In genomic region chr9:128161230-128161902, GRCh38 we compare ENCODE assay signal across 8 cellular contexts. TPM values are rescaled to one million over a fixed set of nuclear protein-coding genes. Genes with fewer than 3 reads are reported as not detected.
A peak's percentile ranks its signal among the peaks of the same experiment; 100 is the strongest.
DNase-seq lines count a peak whose midpoint lies in the region; ATAC-seq and TF ChIP-seq lines count a peak whose summit lies in the region.
"Not testable (repeated sequence)": the region's sequence is repeated elsewhere in the genome, so short reads cannot be mapped to it uniquely, and the experiment has no call there.
"Had no signal": no experiment of that assay in that cellular context is flagged by ENCODE, and none has a peak within 500 bp of the region (broad histone marks: within the 10 kb centered on the region; RNA-seq: fewer than 3 reads in every experiment).

No MANE protein-coding gene starts in this region.

- not testable (repeated sequence) for H3K9me2 ChIP-seq in SK-N-SH

- not testable (repeated sequence) for H3K27me3 ChIP-seq in CD4-positive, alpha-beta memory T cell (ENCODE audit: insufficient read depth, low read length); SK-N-SH (ENCODE audit: insufficient read depth); neural progenitor cell

- intact Hi-C loops in CD4-positive, alpha-beta memory T cell (cut with micrococcal nuclease), result not testable (repeated sequence)

- 96% methylated on average over 13 of the region's 13 CpGs for WGBS in SK-N-SH (ENCODE audit: low lambda C conversion rate)

- H3F3A ChIP-seq in SK-N-SH (replicated peaks; ENCODE audit: insufficient read depth); neural progenitor cell (ENCODE audit: low read depth): not testable (repeated sequence)

- not testable (repeated sequence) for ATAC-seq in activated naive CD8-positive, alpha-beta T cell treated with anti-CD3 and anti-CD28 coated beads, Interleukin-2, amount 10 ng/mL, durations not matched to agents 7 days and 5 days (ENCODE audit: low read depth)

- H3K27ac Mint-ChIP-seq in CD4-positive, alpha-beta memory T cell, result peak overlapping the region; percentile 29 to 93 (median 73)
- H3K27ac Mint-ChIP-seq in activated naive CD8-positive, alpha-beta T cell treated with anti-CD3 and anti-CD28 coated beads, Interleukin-2, amount 10 ng/mL, durations not matched to agents 7 days and 5 days, result peak overlapping the region; percentile 70
- H3K27ac Mint-ChIP-seq in neural progenitor cell, result not testable (repeated sequence)

- H3K36me3 Mint-ChIP-seq in CD4-positive, alpha-beta memory T cell, result peaks cover 7 to 31% of the 10 kb centered on the region in 2 donors
- not testable (repeated sequence) for H3K36me3 Mint-ChIP-seq in activated naive CD8-positive, alpha-beta T cell treated with anti-CD3 and anti-CD28 coated beads, Interleukin-2, amount 10 ng/mL, durations not matched to agents 7 days and 5 days; neural progenitor cell

- POLR2A ChIA-PET in CD4-positive, alpha-beta memory T cell (lab: Charles Lee; ENCODE audit: partially characterized antibody), result interaction anchor here (0.7 to 3.3 kb wide), 12 partner anchors 15 to 1017 kb away, joined by 3 to 21 read pairs (median 4); partner anchors contain the start of genes CIZ1, GOLGA2, IER5L and SWI5
- POLR2A ChIA-PET in SK-N-SH (lab: Yijun Ruan, JAX), result interaction anchor here (1.7 kb wide), 1 partner anchor 30 kb away, joined by 5 read pairs; the partner anchor contains the start of gene CIZ1
- POLR2A ChIA-PET in activated naive CD8-positive, alpha-beta T cell treated with anti-CD3 and anti-CD28 coated beads, Interleukin-2, amount 10 ng/mL, durations not matched to agents 7 days and 5 days (lab: Charles Lee), result interaction anchor here (0.5 to 2.7 kb wide), 9 partner anchors 14 to 234 kb away, joined by 3 to 22 read pairs (median 3); partner anchors contain the start of gene CIZ1

- H3K9me3 ChIP-seq in CD4-positive, alpha-beta memory T cell (ENCODE audit: control insufficient read depth in 1 of 2, low read length in 2 of 2); SK-N-SH; neural progenitor cell (ENCODE audit: low read depth): not testable (repeated sequence)

- H3K4me1 Mint-ChIP-seq in CD4-positive, alpha-beta memory T cell, result peaks cover 9 to 27% (median 20%) of the 10 kb centered on the region in 4 donors
- peaks cover 15% of the 10 kb centered on the region for H3K4me1 Mint-ChIP-seq in activated naive CD8-positive, alpha-beta T cell treated with anti-CD3 and anti-CD28 coated beads, Interleukin-2, amount 10 ng/mL, durations not matched to agents 7 days and 5 days
- H3K4me1 Mint-ChIP-seq in neural progenitor cell, result not testable (repeated sequence)

- H3K9me3 Mint-ChIP-seq in CD4-positive, alpha-beta memory T cell; activated naive CD8-positive, alpha-beta T cell treated with anti-CD3 and anti-CD28 coated beads, Interleukin-2, amount 10 ng/mL, durations not matched to agents 7 days and 5 days; neural progenitor cell: not testable (repeated sequence)

- not testable (repeated sequence) for TF ChIP-seq EP300 in SK-N-SH (IDR thresholded peaks at IDR 0.05; ENCODE audit: borderline replicate concordance in 1 of 2, low read depth in 1 of 2, low read length in 1 of 2)

- peak overlapping the region; percentile 97 for H3K4me2 ChIP-seq in SK-N-SH
- H3K4me2 ChIP-seq in neural progenitor cell, result peak overlapping the region; percentile 77

- not testable (repeated sequence) for H3K27me3 Mint-ChIP-seq in CD4-positive, alpha-beta memory T cell; activated naive CD8-positive, alpha-beta T cell treated with anti-CD3 and anti-CD28 coated beads, Interleukin-2, amount 10 ng/mL, durations not matched to agents 7 days and 5 days; neural progenitor cell (ENCODE audit: insufficient read depth, low read depth)

- not testable (repeated sequence) for TF ChIP-seq CTCF in LNCaP clone FGC (IDR thresholded peaks at IDR 0.05; ENCODE audit: control insufficient read depth, extremely low read depth, insufficient read depth); SK-N-SH (IDR thresholded peaks at IDR 0.05); fibroblast of pulmonary artery (IDR thresholded peaks at IDR 0.05; ENCODE audit: low read length, missing control alignments); neural progenitor cell (IDR thresholded peaks at IDR 0.05)

- not testable (repeated sequence) for TF ChIP-seq RAD21 in SK-N-SH (IDR thresholded peaks at IDR 0.05; ENCODE audit: low read length)

- not testable (repeated sequence) for H2AFZ ChIP-seq in SK-N-SH (ENCODE audit: low read depth); neural progenitor cell (replicated peaks)

- H3K4me3 ChIP-seq in CD4-positive, alpha-beta memory T cell (ENCODE audit: low read length in 2 of 2), result peak overlapping the region; percentile 89 to 90
- H3K4me3 ChIP-seq in LNCaP clone FGC (ENCODE audit: low read depth, low read length) (peak overlapping the region; percentile 89), SK-N-SH (ENCODE audit: low read depth in 2 of 2, low read length in 1 of 2) (peak overlapping the region; percentile 73 to 93; a peak in 3 of 4 replicates), fibroblast of pulmonary artery (replicated peaks; ENCODE audit: low read depth, low read length) (peak overlapping the region; percentile 85), neural progenitor cell (peak overlapping the region; percentile 67)

- not testable (repeated sequence) for H3K9ac ChIP-seq in SK-N-SH, neural progenitor cell

- CTCF ChIA-PET in CD4-positive, alpha-beta memory T cell (lab: Charles Lee; ENCODE audit: partially characterized antibody), result interaction anchor here (1.1 to 1.6 kb wide), 4 partner anchors 29 to 94 kb away, joined by 3 to 8 read pairs (median 4); partner anchors contain the start of gene CIZ1
- CTCF ChIA-PET in SK-N-SH (lab: Yijun Ruan, JAX), result interaction anchor here (0.8 to 6.2 kb wide), 6 partner anchors 22 to 134 kb away, joined by 3 to 27 read pairs (median 4); partner anchors contain the start of gene CIZ1

- H3K4me3 Mint-ChIP-seq in CD4-positive, alpha-beta memory T cell, result peak overlapping the region; percentile 81 to 90 (median 82)
- peak overlapping the region; percentile 82 for H3K4me3 Mint-ChIP-seq in activated naive CD8-positive, alpha-beta T cell treated with anti-CD3 and anti-CD28 coated beads, Interleukin-2, amount 10 ng/mL, durations not matched to agents 7 days and 5 days
- peak overlapping the region; percentile 84 for H3K4me3 Mint-ChIP-seq in neural progenitor cell

- H3K36me3 ChIP-seq in CD4-positive, alpha-beta memory T cell (ENCODE audit: insufficient read depth, low read length), result peaks cover 11% of the 10 kb centered on the region
- peaks cover 0 to 27% of the 10 kb centered on the region in 2 experiments for H3K36me3 ChIP-seq in SK-N-SH (replicated peaks in 1 of 2; ENCODE audit: control insufficient read depth in 1 of 2, insufficient read depth in 2 of 2, low read length in 1 of 2)
- H3K36me3 ChIP-seq in neural progenitor cell, result not testable (repeated sequence)

- H3K79me2 ChIP-seq in SK-N-SH (ENCODE audit: insufficient read depth), result peaks cover 11% of the 10 kb centered on the region
- H3K79me2 ChIP-seq in neural progenitor cell (ENCODE audit: low read depth), result peaks cover 10% of the 10 kb centered on the region

- not testable (repeated sequence) for H3K27ac ChIP-seq in CD4-positive, alpha-beta memory T cell (ENCODE audit: low read depth, low read length); SK-N-SH (ENCODE audit: low read depth in 2 of 2, low read length in 1 of 2); neural progenitor cell

- not testable (repeated sequence) for DNase-seq in CD4-positive, alpha-beta memory T cell; LNCaP clone FGC (ENCODE audit: low read depth); SK-N-SH; activated naive CD8-positive, alpha-beta T cell treated with anti-CD3 and anti-CD28 coated beads, Interleukin-2, amount 10 ng/mL, durations not matched to agents 7 days and 5 days; fibroblast of pulmonary artery (ENCODE audit: low read depth); neural progenitor cell (ENCODE audit: low spot score)

- H4K20me1 ChIP-seq in SK-N-SH (ENCODE audit: insufficient read depth), result not testable (repeated sequence)
- peaks cover 13% of the 10 kb centered on the region for H4K20me1 ChIP-seq in neural progenitor cell (ENCODE audit: low read depth)

- peaks cover 16% of the 10 kb centered on the region for H3K4me1 ChIP-seq in CD4-positive, alpha-beta memory T cell (ENCODE audit: insufficient read depth, low read length)
- H3K4me1 ChIP-seq in SK-N-SH (ENCODE audit: control insufficient read depth in 1 of 2, insufficient read depth in 2 of 2, low read depth in 1 of 2, low read length in 1 of 2), result peaks cover 0 to 12% of the 10 kb centered on the region in 2 experiments; a peak in 2 of 4 replicates
- not testable (repeated sequence) for H3K4me1 ChIP-seq in neural progenitor cell

RNA-seq across cellular contexts. Expression of gene BBLN, which starts 1.3 kb away (rescaled TPM):
- 10 to 100 TPM; 47.8 to 50.5 TPM for total RNA-seq in CD4-positive, alpha-beta memory T cell
- 100 to 1,000 TPM; 110 to 136 TPM for polyA plus RNA-seq in CD4-positive, alpha-beta memory T cell
- polyA plus RNA-seq in SK-N-SH (2012; rRNA removed), result 79.4 and 109 TPM in 2 replicates
- polyA plus RNA-seq in SK-N-SH (2012; cell fraction: cytosol; rRNA removed), result 53.9 and 87.3 TPM in 2 replicates
- polyA plus RNA-seq in SK-N-SH (2012; cell fraction: nucleus; rRNA removed), result 44.6 and 72.8 TPM in 2 replicates
- 10 to 100 TPM; 77.6 to 90.9 TPM for total RNA-seq in activated naive CD8-positive, alpha-beta T cell treated with anti-CD3 and anti-CD28 coated beads, Interleukin-2, amount 10 ng/mL, durations not matched to agents 7 days and 5 days
- 69.4 and 228 TPM in 2 replicates for total RNA-seq in neural progenitor cell (ENCODE audit: low replicate concordance)

RNA-seq across cellular contexts. Expression of gene LCN2, which starts 12.1 kb away (rescaled TPM):
- total RNA-seq in CD4-positive, alpha-beta memory T cell, result not detected
- polyA plus RNA-seq in CD4-positive, alpha-beta memory T cell, result not detected
- polyA plus RNA-seq in SK-N-SH (2012; rRNA removed), result not detected in 2 replicates
- not detected in 2 replicates for polyA plus RNA-seq in SK-N-SH (2012; cell fraction: cytosol; rRNA removed)
- polyA plus RNA-seq in SK-N-SH (2012; cell fraction: nucleus; rRNA removed), result not detected in 2 replicates
- not detected for total RNA-seq in activated naive CD8-positive, alpha-beta T cell treated with anti-CD3 and anti-CD28 coated beads, Interleukin-2, amount 10 ng/mL, durations not matched to agents 7 days and 5 days
- total RNA-seq in neural progenitor cell (ENCODE audit: low replicate concordance), result not detected in 2 replicates
- total RNA-seq: activated CD8-positive, alpha-beta memory T cell treated with anti-CD3 and anti-CD28 coated beads for 36 hours; ascending aorta had no signal

RNA-seq across cellular contexts. Expression of gene CIZ1, which starts 30.0 kb away (rescaled TPM):
- total RNA-seq in CD4-positive, alpha-beta memory T cell, result 100 to 1,000 TPM; 156 to 165 TPM
- polyA plus RNA-seq in CD4-positive, alpha-beta memory T cell, result 10 to 100 TPM in 1 of 2 donors, 1 to 10 TPM in 1; 3.1 to 38.9 TPM
- 36.6 and 37.0 TPM in 2 replicates for polyA plus RNA-seq in SK-N-SH (2012; rRNA removed)
- 21.4 and 22.4 TPM in 2 replicates for polyA plus RNA-seq in SK-N-SH (2012; cell fraction: cytosol; rRNA removed)
- 98.3 and 112 TPM in 2 replicates for polyA plus RNA-seq in SK-N-SH (2012; cell fraction: nucleus; rRNA removed)
- 100 to 1,000 TPM; 149 to 152 TPM for total RNA-seq in activated naive CD8-positive, alpha-beta T cell treated with anti-CD3 and anti-CD28 coated beads, Interleukin-2, amount 10 ng/mL, durations not matched to agents 7 days and 5 days
- 33.4 and 48.8 TPM in 2 replicates for total RNA-seq in neural progenitor cell (ENCODE audit: low replicate concordance)

RNA-seq across cellular contexts. Expression of gene PTGES2, which starts 33.8 kb away (rescaled TPM):
- total RNA-seq in CD4-positive, alpha-beta memory T cell, result 10 to 100 TPM; 51.8 to 57.9 TPM
- polyA plus RNA-seq in CD4-positive, alpha-beta memory T cell, result 10 to 100 TPM; 47.5 to 48.8 TPM
- polyA plus RNA-seq in SK-N-SH (2012; rRNA removed), result 130 and 141 TPM in 2 replicates
- polyA plus RNA-seq in SK-N-SH (2012; cell fraction: cytosol; rRNA removed), result 56.6 and 84.9 TPM in 2 replicates
- 165 and 193 TPM in 2 replicates for polyA plus RNA-seq in SK-N-SH (2012; cell fraction: nucleus; rRNA removed)
- total RNA-seq in activated naive CD8-positive, alpha-beta T cell treated with anti-CD3 and anti-CD28 coated beads, Interleukin-2, amount 10 ng/mL, durations not matched to agents 7 days and 5 days, result 10 to 100 TPM; 51.8 to 53.2 TPM
- 25.7 and 61.2 TPM in 2 replicates for total RNA-seq in neural progenitor cell (ENCODE audit: low replicate concordance)

RNA-seq across cellular contexts. Expression of gene DNM1, which starts 41.8 kb away (rescaled TPM):
- 1 to 10 TPM; 1.4 to 2.2 TPM for total RNA-seq in CD4-positive, alpha-beta memory T cell
- not detected for polyA plus RNA-seq in CD4-positive, alpha-beta memory T cell
- 31.0 and 35.7 TPM in 2 replicates for polyA plus RNA-seq in SK-N-SH (2012; rRNA removed)
- 10.3 and 15.7 TPM in 2 replicates for polyA plus RNA-seq in SK-N-SH (2012; cell fraction: cytosol; rRNA removed)
- 167 and 203 TPM in 2 replicates for polyA plus RNA-seq in SK-N-SH (2012; cell fraction: nucleus; rRNA removed)
- total RNA-seq in activated naive CD8-positive, alpha-beta T cell treated with anti-CD3 and anti-CD28 coated beads, Interleukin-2, amount 10 ng/mL, durations not matched to agents 7 days and 5 days, result 1 to 10 TPM; 1.2 to 1.4 TPM
- 30.1 and 52.7 TPM in 2 replicates for total RNA-seq in neural progenitor cell (ENCODE audit: low replicate concordance)
